In the genomic region with DNA sequence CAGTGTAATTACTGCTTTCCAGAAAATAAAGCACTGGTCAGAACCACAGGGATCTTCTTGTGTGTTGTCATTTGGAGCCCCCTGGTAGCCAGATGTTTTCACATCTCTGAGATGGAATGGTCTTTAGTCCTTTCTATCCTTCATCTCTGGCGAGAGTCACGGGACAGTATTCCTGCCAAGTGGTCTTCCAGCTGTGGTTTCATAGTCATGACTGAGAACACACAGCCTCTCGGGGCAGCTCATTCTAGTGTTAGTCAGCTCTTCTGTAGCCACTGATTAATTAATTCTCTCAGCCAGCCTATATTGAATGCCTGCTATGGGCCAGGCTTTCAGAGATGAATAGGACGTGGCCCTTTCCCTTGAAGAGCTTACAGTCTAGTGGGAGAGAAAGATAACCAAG, we compare ENCODE assay signal across 16 cellular contexts. TPM values are rescaled to one million over a fixed set of nuclear protein-coding genes. Genes with fewer than 3 reads are reported as not detected.
DNase-seq lines count a peak whose midpoint lies in the region; ATAC-seq and TF ChIP-seq lines count a peak whose summit lies in the region.
"Had no signal": no experiment of that assay in that cellular context is flagged by ENCODE, and none has a peak within 500 bp of the region (broad histone marks: within the 10 kb centered on the region; RNA-seq: fewer than 3 reads in every experiment).

No MANE protein-coding gene starts in this region.

- DNase-seq in GM04503 (ENCODE audit: low read depth) (peak; percentile 76), M059J (ENCODE audit: low read depth) (peak; percentile 71), fibroblast of mammary gland (ENCODE audit: low read depth) (peak; percentile 99), NCI-H526 treated with DMSO at 0.1 percent for 48 hours (lab: John Stamatoyannopoulos, UW) (no peak), mammary epithelial cell (no peak)
- no peak for DNase-seq in activated CD4-positive, CD25-positive, alpha-beta regulatory T cell treated with anti-CD3 and anti-CD28 coated beads, Interleukin-2, amount 50 U/mL, for 72 hours
- DNase-seq: activated naive CD8-positive, alpha-beta T cell treated with anti-CD3 and anti-CD28 coated beads for 36 hours; kidney; NCI-H1436; NCI-H524 treated with DMSO at 0.1 percent for 48 hours; SHP77 treated with DMSO at 0.1 percent for 48 hours had no signal

- H3K4me2 ChIP-seq in mammary epithelial cell (ENCODE audit: insufficient read depth, low read depth, low read length) = no peak overlapping the region

- dilution Hi-C loops in mammary epithelial cell (cut with HindIII; ENCODE audit: low sequenced_read_pairs) = no loop called here

- no peak overlapping the region for H2AFZ ChIP-seq in mammary epithelial cell (ENCODE audit: low read depth, low read length)

- intact Hi-C loops in mammary epithelial cell (cut with micrococcal nuclease) = no loop called here

- H3K9me3 Mint-ChIP-seq in stimulated activated memory B cell treated with anti-CD40 and anti-IgM and Interleukin-4, amounts not matched to agents 10 μg/mL and 1 μg/mL and 100 μg/mL, for 72 hours = no peaks in the 10 kb centered on the region
- H3K9me3 Mint-ChIP-seq: activated naive CD8-positive, alpha-beta T cell treated with anti-CD3 and anti-CD28 coated beads for 36 hours; dendritic cell treated with granulocyte-macrophage colony-stimulating factor and Interleukin-4, amounts not matched to agents 40 ng/mL and 50 ng/mL, for 4 days; IgD-negative memory B cell; nephron had no signal

- H3K36me3 ChIP-seq in mammary epithelial cell (ENCODE audit: insufficient read depth, low read length) = peaks cover 57% of the 10 kb centered on the region

- no peaks in the 10 kb centered on the region for H3K27me3 Mint-ChIP-seq in stimulated activated memory B cell treated with anti-CD40 and anti-IgM and Interleukin-4, amounts not matched to agents 10 μg/mL and 1 μg/mL and 100 μg/mL, for 72 hours
- H3K27me3 Mint-ChIP-seq: activated naive CD8-positive, alpha-beta T cell treated with anti-CD3 and anti-CD28 coated beads for 36 hours; dendritic cell treated with granulocyte-macrophage colony-stimulating factor and Interleukin-4, amounts not matched to agents 40 ng/mL and 50 ng/mL, for 4 days; IgD-negative memory B cell had no signal

- H3K9me3 ChIP-seq in mammary epithelial cell (replicated peaks; ENCODE audit: insufficient read depth, low read length) = no peaks in the 10 kb centered on the region
- H3K9me3 ChIP-seq: suprapubic skin had no signal

- in situ Hi-C loops in mammary epithelial cell (cut with MboI; ENCODE audit: low sequenced_read_pairs in 2 of 2) = no loop called here

- no peak for ATAC-seq in stimulated activated memory B cell treated with anti-CD40 and anti-IgM and Interleukin-4, amounts not matched to agents 10 μg/mL and 1 μg/mL and 100 μg/mL, for 72 hours

- TF ChIP-seq CTCF in fibroblast of mammary gland (conservative IDR thresholded peaks at IDR 0.05; ENCODE audit: control insufficient read depth, insufficient read depth, low read depth, low read length) = no peak
- no peak for TF ChIP-seq CTCF in mammary epithelial cell (conservative IDR thresholded peaks at IDR 0.05 in 1 of 2, IDR thresholded peaks at IDR 0.05 in 1 of 2; ENCODE audit: extremely low read depth in 1 of 2, insufficient read depth in 1 of 2, low read depth in 1 of 2, low read length in 2 of 2)

- BruUV-seq in mammary epithelial cell (replicated peaks; lab: Mats Ljungman, UMichigan) = no TSS peak

- CTCF ChIA-PET in mammary epithelial cell (lab: Charles Lee; ENCODE audit: low non-redundant PET) = no interaction called here

- H3K4me1 ChIP-seq in mammary epithelial cell (ENCODE audit: insufficient read depth, low read length) = peaks cover 25% of the 10 kb centered on the region
- H3K4me1 ChIP-seq: suprapubic skin had no signal

- peaks cover 24% of the 10 kb centered on the region for H3K79me2 ChIP-seq in mammary epithelial cell (ENCODE audit: insufficient read depth, low read length)

- H3K9ac ChIP-seq in mammary epithelial cell (ENCODE audit: insufficient read depth, low read length) = no peak overlapping the region

- peaks cover 26% of the 10 kb centered on the region for H3K4me1 Mint-ChIP-seq in stimulated activated memory B cell treated with anti-CD40 and anti-IgM and Interleukin-4, amounts not matched to agents 10 μg/mL and 1 μg/mL and 100 μg/mL, for 72 hours

- H4K20me1 ChIP-seq in mammary epithelial cell (ENCODE audit: insufficient read depth, low read length) = no peaks in the 10 kb centered on the region

- no peak overlapping the region for H3K4me3 ChIP-seq in fibroblast of mammary gland (ENCODE audit: control insufficient read depth, low read depth, low read length)
- no peak overlapping the region for H3K4me3 ChIP-seq in mammary epithelial cell (replicated peaks in 1 of 3; ENCODE audit: insufficient read depth in 1 of 3, low read depth in 2 of 3, low read length in 3 of 3)
- H3K4me3 ChIP-seq: suprapubic skin had no signal

- H3K36me3 Mint-ChIP-seq in stimulated activated memory B cell treated with anti-CD40 and anti-IgM and Interleukin-4, amounts not matched to agents 10 μg/mL and 1 μg/mL and 100 μg/mL, for 72 hours = peaks cover 86% of the 10 kb centered on the region

- H3K4me3 Mint-ChIP-seq in stimulated activated memory B cell treated with anti-CD40 and anti-IgM and Interleukin-4, amounts not matched to agents 10 μg/mL and 1 μg/mL and 100 μg/mL, for 72 hours = no peak overlapping the region
- H3K4me3 Mint-ChIP-seq: activated naive CD8-positive, alpha-beta T cell treated with anti-CD3 and anti-CD28 coated beads for 36 hours; dendritic cell treated with granulocyte-macrophage colony-stimulating factor and Interleukin-4, amounts not matched to agents 40 ng/mL and 50 ng/mL, for 4 days; IgD-negative memory B cell; nephron had no signal

- H3K27me3 ChIP-seq in mammary epithelial cell (ENCODE audit: insufficient read depth, low read length) = no peaks in the 10 kb centered on the region
- H3K27me3 ChIP-seq: suprapubic skin had no signal

- 80% methylated on average over 4 of the region's 4 CpGs for WGBS in mammary epithelial cell (ENCODE audit: low coverage, missing lambda C conversion rate)

- H3K27ac Mint-ChIP-seq in stimulated activated memory B cell treated with anti-CD40 and anti-IgM and Interleukin-4, amounts not matched to agents 10 μg/mL and 1 μg/mL and 100 μg/mL, for 72 hours = peak overlapping the region; percentile 13
- H3K27ac Mint-ChIP-seq: activated naive CD8-positive, alpha-beta T cell treated with anti-CD3 and anti-CD28 coated beads for 36 hours; dendritic cell treated with granulocyte-macrophage colony-stimulating factor and Interleukin-4, amounts not matched to agents 40 ng/mL and 50 ng/mL, for 4 days; nephron had no signal

- no peak overlapping the region for H3K27ac ChIP-seq in mammary epithelial cell (ENCODE audit: insufficient read depth, low read depth, low read length)
- H3K27ac ChIP-seq: suprapubic skin had no signal

RNA-seq across cellular contexts. Expression of a gene that starts 34.1 kb away (rescaled TPM):
- 34.4 and 51.2 TPM in 2 replicates for total RNA-seq in M059J (2014; rRNA removed; shearing (Covaris generic))
- total RNA-seq in mammary epithelial cell = 10 to 100 TPM; 46.7 to 60.0 TPM
- polyA plus RNA-seq in mammary epithelial cell = 35.5 TPM
- polyA minus RNA-seq in mammary epithelial cell = 88.9 TPM

RNA-seq across cellular contexts. Expression of a gene that starts 34.2 kb away (rescaled TPM):
- 3.2 and 6.3 TPM in 2 replicates for total RNA-seq in M059J (2014; rRNA removed; shearing (Covaris generic))
- total RNA-seq in mammary epithelial cell = 1 to 10 TPM; 5.8 to 6.0 TPM
- 4.1 TPM for polyA plus RNA-seq in mammary epithelial cell
- polyA minus RNA-seq in mammary epithelial cell = 5.5 TPM

RNA-seq across cellular contexts. Expression of a gene that starts 51.7 kb away (rescaled TPM):
- total RNA-seq in M059J (2014; rRNA removed; shearing (Covaris generic)) = 0.22 and 2.4 TPM in 2 replicates
- total RNA-seq in mammary epithelial cell = 1 to 10 TPM in 1 of 2 donors, not detected in 1; 1.3 TPM
- 1.5 TPM for polyA plus RNA-seq in mammary epithelial cell
- polyA minus RNA-seq in mammary epithelial cell = 5.0 TPM
- total RNA-seq: activated naive CD8-positive, alpha-beta T cell treated with anti-CD3 and anti-CD28 coated beads for 36 hours had no signal

Comparison
In these comparisons a context has a peak if more than half of its experiments do, and no peak if none do; other contexts are left out.
1. DNase-seq: peak in GM04503 (single experiment), M059J (single experiment) and fibroblast of mammary gland (single experiment); none in NCI-H526 treated with DMSO at 0.1 percent for 48 hours (single experiment), activated CD4-positive, CD25-positive, alpha-beta regulatory T cell treated with anti-CD3 and anti-CD28 coated beads, Interleukin-2, amount 50 U/mL, for 72 hours (single experiment) and mammary epithelial cell (single experiment).